In the genomic region with DNA sequence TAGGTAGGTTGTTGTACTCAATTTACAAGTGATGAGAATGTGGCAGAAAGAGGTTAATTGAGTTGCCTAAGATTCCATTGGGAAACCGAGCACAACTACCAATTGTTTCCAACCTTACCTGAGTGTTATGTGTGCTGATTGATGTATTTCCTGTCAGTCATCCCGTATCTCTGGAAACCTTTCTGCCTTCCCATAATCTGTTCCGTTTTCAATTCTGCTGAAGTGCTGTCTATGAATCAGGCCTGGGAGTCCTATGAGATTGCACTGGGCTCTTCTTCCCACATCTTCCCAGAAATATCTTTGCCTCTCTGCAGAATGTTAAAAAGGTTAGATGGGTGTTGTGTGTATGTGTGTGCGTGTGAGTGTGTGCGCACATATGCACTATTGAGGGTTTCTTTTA, we compare ENCODE assay signal across 1 cellular context.
TF ChIP-seq lines count a peak whose summit lies in the region.

No MANE protein-coding gene starts in this region.

TF ChIP-seq in K562, 482 proteins besides CTCF, POLR2A, EP300 and RAD21:
- TF ChIP-seq ETV5 (CRISPR knock-in tag; IDR thresholded peaks at IDR 0.05; ENCODE audit: low read depth) (no peak), CBFB (CRISPR knock-in tag; IDR thresholded peaks at IDR 0.05) (no peak)
- TF ChIP-seq, protein P1, sequence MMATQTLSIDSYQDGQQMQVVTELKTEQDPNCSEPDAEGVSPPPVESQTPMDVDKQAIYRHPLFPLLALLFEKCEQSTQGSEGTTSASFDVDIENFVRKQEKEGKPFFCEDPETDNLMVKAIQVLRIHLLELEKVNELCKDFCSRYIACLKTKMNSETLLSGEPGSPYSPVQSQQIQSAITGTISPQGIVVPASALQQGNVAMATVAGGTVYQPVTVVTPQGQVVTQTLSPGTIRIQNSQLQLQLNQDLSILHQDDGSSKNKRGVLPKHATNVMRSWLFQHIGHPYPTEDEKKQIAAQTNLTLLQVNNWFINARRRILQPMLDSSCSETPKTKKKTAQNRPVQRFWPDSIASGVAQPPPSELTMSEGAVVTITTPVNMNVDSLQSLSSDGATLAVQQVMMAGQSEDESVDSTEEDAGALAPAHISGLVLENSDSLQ (IDR thresholded peaks at IDR 0.05), result peak; percentile 57; the same call in 1 of the 2 replicates
